8 cellular contexts compared by ENCODE assay signal in the genomic region with DNA sequence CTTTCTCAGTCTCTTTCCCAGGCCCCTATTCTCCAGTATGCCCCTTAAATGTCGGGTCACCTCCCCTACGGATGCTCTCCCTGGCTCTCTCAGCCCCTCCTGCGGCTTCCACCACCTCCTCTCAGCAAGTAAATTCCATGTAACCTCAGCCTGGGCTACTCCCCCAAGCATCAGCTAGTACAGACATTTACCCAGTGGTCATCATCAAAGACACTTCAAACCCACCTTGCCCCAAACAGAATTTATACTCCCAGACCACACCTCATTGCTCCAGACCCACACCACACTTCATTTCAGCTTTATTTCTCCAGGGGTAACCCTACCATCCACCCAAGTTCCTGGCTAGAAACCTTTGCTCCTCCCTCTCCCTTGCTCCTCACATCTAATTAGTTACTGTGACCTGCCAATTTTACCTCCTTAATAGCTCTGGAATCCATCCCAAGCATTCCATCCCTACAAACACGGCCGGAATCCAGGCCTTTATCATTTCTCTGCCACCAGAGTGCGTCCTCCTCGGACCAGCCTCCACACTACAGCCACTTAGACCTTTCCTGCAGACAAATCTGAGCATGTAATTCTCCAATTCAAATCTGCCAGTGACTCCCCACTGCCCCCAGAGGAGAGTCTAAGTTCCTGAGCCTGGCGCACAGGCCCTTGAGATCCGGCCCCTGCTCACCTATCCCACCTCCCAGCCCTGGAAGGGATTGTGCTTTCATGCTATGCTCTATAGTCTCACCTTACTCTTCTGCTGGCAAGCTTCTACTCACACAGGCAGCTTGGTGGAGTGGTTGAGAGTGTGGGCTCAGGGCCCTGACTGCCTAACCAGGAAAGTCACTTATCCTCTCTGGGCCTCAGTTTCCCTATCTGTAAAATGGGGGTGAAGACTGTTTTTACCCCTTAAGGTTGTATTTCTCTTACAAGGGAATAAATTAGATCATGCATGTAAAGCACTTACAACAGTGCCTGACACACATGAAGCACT. TPM values are rescaled to one million over a fixed set of nuclear protein-coding genes. Genes with fewer than 3 reads are reported as not detected.
DNase-seq lines count a peak whose midpoint lies in the region; ATAC-seq, FAIRE-seq and TF ChIP-seq lines count a peak whose summit lies in the region.

No MANE protein-coding gene starts in this region.

- no peak overlapping the region for H3K9ac ChIP-seq in SK-N-SH

- CTCF ChIA-PET in A673 (lab: Charles Lee), result no interaction called here
- CTCF ChIA-PET in SK-N-SH (lab: Yijun Ruan, JAX), result interaction anchor here (0.5 to 1.9 kb wide), 7 partner anchors 10 to 583 kb away, joined by 3 to 8 read pairs (median 4); no protein-coding TSS in a partner anchor
- CTCF ChIA-PET in activated CD4-positive, alpha-beta memory T cell treated with anti-CD3 and anti-CD28 coated beads for 36 hours (lab: Charles Lee), result interaction anchor here (0.6 kb wide), 1 partner anchor 88 kb away, joined by 3 read pairs; no protein-coding TSS in a partner anchor

- no peaks in the 10 kb centered on the region for H3K27me3 ChIP-seq in A673 (replicated peaks; ENCODE audit: insufficient read depth, low read depth, low read length, poor library complexity)
- peaks cover 40% of the 10 kb centered on the region; the same call in 1 of the 2 replicates for H3K27me3 ChIP-seq in SK-N-SH (ENCODE audit: insufficient read depth)
- H3K27me3 ChIP-seq in right cardiac atrium (ENCODE audit: control insufficient read depth, insufficient read depth), result no peaks in the 10 kb centered on the region

- BruUV-seq in A673 (replicated peaks; lab: Mats Ljungman, UMichigan), result no TSS peak

- H3K79me2 ChIP-seq in SK-N-SH (ENCODE audit: insufficient read depth), result no peaks in the 10 kb centered on the region

- H3F3A ChIP-seq in SK-N-SH (replicated peaks; ENCODE audit: insufficient read depth), result no peaks in the 10 kb centered on the region

- H3K27me3 Mint-ChIP-seq in activated CD4-positive, alpha-beta memory T cell treated with anti-CD3 and anti-CD28 coated beads for 36 hours, result peaks cover 8% of the 10 kb centered on the region

- H3K36me3 ChIP-seq in A673 (ENCODE audit: insufficient read depth, low read length, poor library complexity, severe bottlenecking) (no peaks in the 10 kb centered on the region), SK-N-SH (replicated peaks in 1 of 2; ENCODE audit: control insufficient read depth in 1 of 2, insufficient read depth in 2 of 2, low read length in 1 of 2) (no peaks in the 10 kb centered on the region)

- H4K20me1 ChIP-seq in SK-N-SH (ENCODE audit: insufficient read depth), result no peaks in the 10 kb centered on the region

- no peak overlapping the region for H3K4me3 Mint-ChIP-seq in activated CD4-positive, alpha-beta memory T cell treated with anti-CD3 and anti-CD28 coated beads for 36 hours

- no peaks in the 10 kb centered on the region for H3K9me2 ChIP-seq in SK-N-SH

- no peak overlapping the region for H2AFZ ChIP-seq in SK-N-SH (ENCODE audit: low read depth)

- H3K27ac Mint-ChIP-seq in activated CD4-positive, alpha-beta memory T cell treated with anti-CD3 and anti-CD28 coated beads for 36 hours, result no peak overlapping the region

- H3K4me1 ChIP-seq in A673 (ENCODE audit: insufficient read depth, low read length, poor library complexity, severe bottlenecking) (peaks cover 18% of the 10 kb centered on the region), SK-N-SH (ENCODE audit: control insufficient read depth in 1 of 2, insufficient read depth in 2 of 2, low read depth in 1 of 2, low read length in 1 of 2) (peaks cover 0 to 31% of the 10 kb centered on the region in 2 experiments; a peak in 1 of 4 replicates), right cardiac atrium (ENCODE audit: control insufficient read depth, insufficient read depth, low read length) (peaks cover 1% of the 10 kb centered on the region)

- H3K36me3 Mint-ChIP-seq in activated CD4-positive, alpha-beta memory T cell treated with anti-CD3 and anti-CD28 coated beads for 36 hours, result no peaks in the 10 kb centered on the region

- FAIRE-seq in H54 (lab: Jason Lieb, UNC), result no peak

- peak; percentile 49 for TF ChIP-seq RAD21 in SK-N-SH (IDR thresholded peaks at IDR 0.05; ENCODE audit: low read length)

- 35% methylated on average over 9 of the region's 9 CpGs for WGBS in SK-N-SH (ENCODE audit: low lambda C conversion rate)
- 35% methylated on average over 9 of the region's 9 CpGs for WGBS in right cardiac atrium

- H3K27ac ChIP-seq in A673 (ENCODE audit: low read depth, low read length, poor library complexity, severe bottlenecking) (no peak overlapping the region), SK-N-SH (ENCODE audit: low read depth in 2 of 2, low read length in 1 of 2) (no peak overlapping the region), right cardiac atrium (ENCODE audit: low read length) (no peak overlapping the region)

- no peak for TF ChIP-seq POLR2A in H54 (IDR thresholded peaks at IDR 0.05; ENCODE audit: low read depth, low read length)

- H3K4me2 ChIP-seq in SK-N-SH, result no peak overlapping the region

- TF ChIP-seq EP300 in SK-N-SH (IDR thresholded peaks at IDR 0.05; ENCODE audit: borderline replicate concordance in 1 of 2, low read depth in 1 of 2, low read length in 1 of 2), result no peak

- POLR2A ChIA-PET in A673 (lab: Charles Lee; ENCODE audit: low non-redundant PET), result interaction anchor here (0.5 kb wide), 1 partner anchor 28 kb away, joined by 3 read pairs; no protein-coding TSS in a partner anchor
- POLR2A ChIA-PET in SK-N-SH (lab: Yijun Ruan, JAX), result no interaction called here
- POLR2A ChIA-PET in activated CD4-positive, alpha-beta memory T cell treated with anti-CD3 and anti-CD28 coated beads for 36 hours (lab: Charles Lee), result no interaction called here

- no peaks in the 10 kb centered on the region for H3K4me1 Mint-ChIP-seq in activated CD4-positive, alpha-beta memory T cell treated with anti-CD3 and anti-CD28 coated beads for 36 hours (ENCODE audit: low read depth)

- DNase-seq in A673 (ENCODE audit: low spot score), result peak; percentile 54
- peak; percentile 59 for DNase-seq in H54 (ENCODE audit: insufficient read length, low spot score)
- DNase-seq in SK-N-SH, result peak; percentile 68
- peak in 2 of 3 donors; percentile 22 to 60 for DNase-seq in right cardiac atrium
- DNase-seq in GDM1 (lab: John Stamatoyannopoulos, UW), result no peak
- no peak for DNase-seq in SKM-1 (lab: John Stamatoyannopoulos, UW; ENCODE audit: unreplicated experiment)
- DNase-seq in activated effector memory CD4-positive, alpha-beta T cell treated with Interleukin-2 at 50 U/mL for 16 hours, result no peak
- no peak for DNase-seq in activated CD4-positive, alpha-beta memory T cell treated with anti-CD3 and anti-CD28 coated beads for 36 hours

- peak; percentile 37 to 52 for ATAC-seq in right cardiac atrium

- H3K9me3 Mint-ChIP-seq in activated CD4-positive, alpha-beta memory T cell treated with anti-CD3 and anti-CD28 coated beads for 36 hours, result no peaks in the 10 kb centered on the region

- H3K4me3 ChIP-seq in A673 (ENCODE audit: low read depth, low read length, poor library complexity, severe bottlenecking) (no peak overlapping the region), SK-N-SH (ENCODE audit: low read depth in 2 of 2, low read length in 1 of 2) (no peak overlapping the region), right cardiac atrium (ENCODE audit: low read length) (no peak overlapping the region)

- no peaks in the 10 kb centered on the region for H3K9me3 ChIP-seq in A673 (ENCODE audit: low read depth, low read length, poor library complexity, severe bottlenecking)
- no peaks in the 10 kb centered on the region for H3K9me3 ChIP-seq in SK-N-SH
- H3K9me3 ChIP-seq in right cardiac atrium (ENCODE audit: control insufficient read depth, low read length), result no peaks in the 10 kb centered on the region

- intact Hi-C loops in A673 (cut with micrococcal nuclease; ENCODE audit: unreplicated experiment), result no loop called here
- intact Hi-C loops in right cardiac atrium (cut with DNase I), result no loop called here
- intact Hi-C loops in activated CD4-positive, alpha-beta memory T cell treated with anti-CD3 and anti-CD28 coated beads for 36 hours (cut with micrococcal nuclease), result no loop called here

- TF ChIP-seq CTCF in A673 (conservative IDR thresholded peaks at IDR 0.05; ENCODE audit: low read depth, low read length) (peak; percentile 49), SK-N-SH (IDR thresholded peaks at IDR 0.05) (peak; percentile 56)

TF ChIP-seq in SK-N-SH, 30 proteins besides CTCF, POLR2A, EP300 and RAD21:
- peak; percentile 26 for TF ChIP-seq SMC3 (IDR thresholded peaks at IDR 0.05; ENCODE audit: low read depth, low read length)
- TF ChIP-seq RFX5 (IDR thresholded peaks at IDR 0.05; ENCODE audit: low read length), result no peak

RNA-seq across cellular contexts. Expression of a gene that starts 31.4 kb away (rescaled TPM):
- total RNA-seq in A673 (2021), result 36.0 and 40.1 TPM in 2 replicates
- polyA plus RNA-seq in SK-N-SH (2012; rRNA removed), result 15.7 and 16.5 TPM in 2 replicates
- polyA plus RNA-seq in SK-N-SH (2012; cell fraction: cytosol; rRNA removed), result 15.1 and 15.7 TPM in 2 replicates
- 12.4 and 14.4 TPM in 2 replicates for polyA plus RNA-seq in SK-N-SH (2012; cell fraction: nucleus; rRNA removed)
- 10 to 100 TPM; 14.1 to 20.8 (median 18.5) TPM for total RNA-seq in right cardiac atrium
- polyA plus RNA-seq in right cardiac atrium, result 12.3 TPM
- 10 to 100 TPM; 20.7 to 22.1 TPM for total RNA-seq in activated CD4-positive, alpha-beta memory T cell treated with anti-CD3 and anti-CD28 coated beads for 36 hours

Comparison
In these comparisons a context has a peak if more than half of its experiments do, and no peak if none do; other contexts are left out.
1. DNase-seq: peak in A673 (single experiment), H54 (single experiment), SK-N-SH (single experiment) and right cardiac atrium (2 of 3); none in GDM1 (single experiment), SKM-1 (single experiment), activated effector memory CD4-positive, alpha-beta T cell treated with Interleukin-2 at 50 U/mL for 16 hours (single experiment) and activated CD4-positive, alpha-beta memory T cell treated with anti-CD3 and anti-CD28 coated beads for 36 hours (single experiment).